In the genomic region with DNA sequence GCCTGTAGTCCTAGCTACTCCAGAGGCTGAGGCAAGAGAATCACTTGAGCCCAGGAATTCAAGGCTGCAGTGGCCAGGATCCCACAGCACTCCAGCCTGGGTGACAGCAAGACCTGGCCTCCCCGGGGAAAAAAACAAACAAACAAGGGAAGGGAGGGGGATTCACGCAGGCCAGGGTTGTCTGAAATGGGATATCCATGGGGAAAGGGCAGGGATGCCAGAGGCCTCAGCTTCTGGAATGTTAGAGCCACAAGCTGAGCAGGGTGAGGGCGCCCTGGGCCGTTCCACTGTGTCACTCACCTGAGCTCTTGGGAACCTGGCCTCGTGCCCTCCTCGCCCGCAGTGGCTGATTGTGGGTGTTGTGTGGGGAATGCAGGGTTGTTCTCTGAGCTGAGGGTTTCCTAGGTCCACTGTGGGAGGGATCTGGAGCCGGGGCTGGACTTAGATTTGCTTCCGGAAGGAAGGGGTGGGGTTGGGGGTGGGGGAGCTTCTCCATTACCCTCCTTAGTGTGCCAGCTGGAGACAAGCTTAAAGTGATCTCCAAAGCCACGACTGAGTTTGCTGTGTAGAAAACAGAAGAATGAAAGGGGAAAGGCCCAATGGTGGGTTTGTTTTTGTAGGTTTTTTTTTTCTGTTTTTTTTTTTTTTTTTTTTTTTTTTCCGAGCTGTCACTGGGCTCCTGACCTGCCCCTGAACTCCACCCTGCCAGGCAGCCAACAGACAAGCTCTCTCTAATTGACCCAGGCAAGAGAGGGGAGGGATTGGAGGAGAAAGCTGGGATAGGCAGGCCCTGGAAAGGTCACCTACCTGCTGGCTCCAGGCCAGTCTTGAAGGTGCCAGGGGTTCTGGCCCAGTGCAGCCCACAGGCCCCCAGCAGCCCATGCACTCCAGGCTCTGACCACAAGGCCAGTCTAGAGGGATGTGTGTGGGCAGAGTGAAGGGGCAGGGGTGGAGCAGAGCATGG, we compare ENCODE assay signal across 1 cellular context.
TF ChIP-seq lines count a peak whose summit lies in the region.

A gene (minus strand): TSS at position 414 of the 964 bp plus-strand sequence. CDS start 1,189 bp downstream, outside the sequence.

TF ChIP-seq in HepG2, 621 proteins besides CTCF, POLR2A, EP300 and RAD21 (continued from another document and continues in another):
- TF ChIP-seq, protein P1, sequence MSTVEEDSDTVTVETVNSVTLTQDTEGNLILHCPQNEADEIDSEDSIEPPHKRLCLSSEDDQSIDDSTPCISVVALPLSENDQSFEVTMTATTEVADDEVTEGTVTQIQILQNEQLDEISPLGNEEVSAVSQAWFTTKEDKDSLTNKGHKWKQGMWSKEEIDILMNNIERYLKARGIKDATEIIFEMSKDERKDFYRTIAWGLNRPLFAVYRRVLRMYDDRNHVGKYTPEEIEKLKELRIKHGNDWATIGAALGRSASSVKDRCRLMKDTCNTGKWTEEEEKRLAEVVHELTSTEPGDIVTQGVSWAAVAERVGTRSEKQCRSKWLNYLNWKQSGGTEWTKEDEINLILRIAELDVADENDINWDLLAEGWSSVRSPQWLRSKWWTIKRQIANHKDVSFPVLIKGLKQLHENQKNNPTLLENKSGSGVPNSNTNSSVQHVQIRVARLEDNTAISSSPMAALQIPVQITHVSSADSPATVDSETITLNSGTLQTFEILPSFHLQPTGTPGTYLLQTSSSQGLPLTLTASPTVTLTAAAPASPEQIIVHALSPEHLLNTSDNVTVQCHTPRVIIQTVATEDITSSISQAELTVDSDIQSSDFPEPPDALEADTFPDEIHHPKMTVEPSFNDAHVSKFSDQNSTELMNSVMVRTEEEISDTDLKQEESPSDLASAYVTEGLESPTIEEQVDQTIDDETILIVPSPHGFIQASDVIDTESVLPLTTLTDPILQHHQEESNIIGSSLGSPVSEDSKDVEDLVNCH (CRISPR knock-in tag; IDR thresholded peaks at IDR 0.05): no peak; the same call in 1 of the 2 replicates
- no peak for TF ChIP-seq RBM22 (optimal IDR thresholded peaks at IDR 0.05; ENCODE audit: low read length)
- TF ChIP-seq, protein P2, sequence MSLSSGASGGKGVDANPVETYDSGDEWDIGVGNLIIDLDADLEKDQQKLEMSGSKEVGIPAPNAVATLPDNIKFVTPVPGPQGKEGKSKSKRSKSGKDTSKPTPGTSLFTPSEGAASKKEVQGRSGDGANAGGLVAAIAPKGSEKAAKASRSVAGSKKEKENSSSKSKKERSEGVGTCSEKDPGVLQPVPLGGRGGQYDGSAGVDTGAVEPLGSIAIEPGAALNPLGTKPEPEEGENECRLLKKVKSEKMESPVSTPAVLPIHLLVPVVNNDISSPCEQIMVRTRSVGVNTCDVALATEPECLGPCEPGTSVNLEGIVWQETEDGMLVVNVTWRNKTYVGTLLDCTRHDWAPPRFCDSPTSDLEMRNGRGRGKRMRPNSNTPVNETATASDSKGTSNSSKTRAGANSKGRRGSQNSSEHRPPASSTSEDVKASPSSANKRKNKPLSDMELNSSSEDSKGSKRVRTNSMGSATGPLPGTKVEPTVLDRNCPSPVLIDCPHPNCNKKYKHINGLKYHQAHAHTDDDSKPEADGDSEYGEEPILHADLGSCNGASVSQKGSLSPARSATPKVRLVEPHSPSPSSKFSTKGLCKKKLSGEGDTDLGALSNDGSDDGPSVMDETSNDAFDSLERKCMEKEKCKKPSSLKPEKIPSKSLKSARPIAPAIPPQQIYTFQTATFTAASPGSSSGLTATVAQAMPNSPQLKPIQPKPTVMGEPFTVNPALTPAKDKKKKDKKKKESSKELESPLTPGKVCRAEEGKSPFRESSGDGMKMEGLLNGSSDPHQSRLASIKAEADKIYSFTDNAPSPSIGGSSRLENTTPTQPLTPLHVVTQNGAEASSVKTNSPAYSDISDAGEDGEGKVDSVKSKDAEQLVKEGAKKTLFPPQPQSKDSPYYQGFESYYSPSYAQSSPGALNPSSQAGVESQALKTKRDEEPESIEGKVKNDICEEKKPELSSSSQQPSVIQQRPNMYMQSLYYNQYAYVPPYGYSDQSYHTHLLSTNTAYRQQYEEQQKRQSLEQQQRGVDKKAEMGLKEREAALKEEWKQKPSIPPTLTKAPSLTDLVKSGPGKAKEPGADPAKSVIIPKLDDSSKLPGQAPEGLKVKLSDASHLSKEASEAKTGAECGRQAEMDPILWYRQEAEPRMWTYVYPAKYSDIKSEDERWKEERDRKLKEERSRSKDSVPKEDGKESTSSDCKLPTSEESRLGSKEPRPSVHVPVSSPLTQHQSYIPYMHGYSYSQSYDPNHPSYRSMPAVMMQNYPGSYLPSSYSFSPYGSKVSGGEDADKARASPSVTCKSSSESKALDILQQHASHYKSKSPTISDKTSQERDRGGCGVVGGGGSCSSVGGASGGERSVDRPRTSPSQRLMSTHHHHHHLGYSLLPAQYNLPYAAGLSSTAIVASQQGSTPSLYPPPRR (CRISPR knock-in tag; IDR thresholded peaks at IDR 0.05; ENCODE audit: borderline replicate concordance): 0 out of 2 replicates have a peak, but pooled peaks have one; percentile 38
- TF ChIP-seq NFRKB (IDR thresholded peaks at IDR 0.05): no peak
- peak; percentile 71 for TF ChIP-seq ZNF891 (CRISPR knock-in tag; IDR thresholded peaks at IDR 0.05)
- TF ChIP-seq HOXA9 (CRISPR knock-in tag; IDR thresholded peaks at IDR 0.05; ENCODE audit: borderline replicate concordance): no peak
- TF ChIP-seq, protein P3, sequence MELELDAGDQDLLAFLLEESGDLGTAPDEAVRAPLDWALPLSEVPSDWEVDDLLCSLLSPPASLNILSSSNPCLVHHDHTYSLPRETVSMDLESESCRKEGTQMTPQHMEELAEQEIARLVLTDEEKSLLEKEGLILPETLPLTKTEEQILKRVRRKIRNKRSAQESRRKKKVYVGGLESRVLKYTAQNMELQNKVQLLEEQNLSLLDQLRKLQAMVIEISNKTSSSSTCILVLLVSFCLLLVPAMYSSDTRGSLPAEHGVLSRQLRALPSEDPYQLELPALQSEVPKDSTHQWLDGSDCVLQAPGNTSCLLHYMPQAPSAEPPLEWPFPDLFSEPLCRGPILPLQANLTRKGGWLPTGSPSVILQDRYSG (CRISPR knock-in tag; IDR thresholded peaks at IDR 0.05): no peak
- TF ChIP-seq, protein P4, sequence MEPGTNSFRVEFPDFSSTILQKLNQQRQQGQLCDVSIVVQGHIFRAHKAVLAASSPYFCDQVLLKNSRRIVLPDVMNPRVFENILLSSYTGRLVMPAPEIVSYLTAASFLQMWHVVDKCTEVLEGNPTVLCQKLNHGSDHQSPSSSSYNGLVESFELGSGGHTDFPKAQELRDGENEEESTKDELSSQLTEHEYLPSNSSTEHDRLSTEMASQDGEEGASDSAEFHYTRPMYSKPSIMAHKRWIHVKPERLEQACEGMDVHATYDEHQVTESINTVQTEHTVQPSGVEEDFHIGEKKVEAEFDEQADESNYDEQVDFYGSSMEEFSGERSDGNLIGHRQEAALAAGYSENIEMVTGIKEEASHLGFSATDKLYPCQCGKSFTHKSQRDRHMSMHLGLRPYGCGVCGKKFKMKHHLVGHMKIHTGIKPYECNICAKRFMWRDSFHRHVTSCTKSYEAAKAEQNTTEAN (CRISPR knock-in tag; conservative IDR thresholded peaks at IDR 0.05): no peak
- TF ChIP-seq ZNF766 (CRISPR knock-in tag; IDR thresholded peaks at IDR 0.05; ENCODE audit: borderline replicate concordance): no peak; the same call in 1 of the 2 replicates
- TF ChIP-seq TCF7L2 (IDR thresholded peaks at IDR 0.05; ENCODE audit: low read depth, low read length): no peak
- TF ChIP-seq, protein P5, sequence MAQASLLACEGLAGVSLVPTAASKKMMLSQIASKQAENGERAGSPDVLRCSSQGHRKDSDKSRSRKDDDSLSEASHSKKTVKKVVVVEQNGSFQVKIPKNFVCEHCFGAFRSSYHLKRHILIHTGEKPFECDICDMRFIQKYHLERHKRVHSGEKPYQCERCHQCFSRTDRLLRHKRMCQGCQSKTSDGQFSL (CRISPR knock-in tag; IDR thresholded peaks at IDR 0.05): no peak; the same call in 1 of the 2 replicates
- TF ChIP-seq, protein P6, sequence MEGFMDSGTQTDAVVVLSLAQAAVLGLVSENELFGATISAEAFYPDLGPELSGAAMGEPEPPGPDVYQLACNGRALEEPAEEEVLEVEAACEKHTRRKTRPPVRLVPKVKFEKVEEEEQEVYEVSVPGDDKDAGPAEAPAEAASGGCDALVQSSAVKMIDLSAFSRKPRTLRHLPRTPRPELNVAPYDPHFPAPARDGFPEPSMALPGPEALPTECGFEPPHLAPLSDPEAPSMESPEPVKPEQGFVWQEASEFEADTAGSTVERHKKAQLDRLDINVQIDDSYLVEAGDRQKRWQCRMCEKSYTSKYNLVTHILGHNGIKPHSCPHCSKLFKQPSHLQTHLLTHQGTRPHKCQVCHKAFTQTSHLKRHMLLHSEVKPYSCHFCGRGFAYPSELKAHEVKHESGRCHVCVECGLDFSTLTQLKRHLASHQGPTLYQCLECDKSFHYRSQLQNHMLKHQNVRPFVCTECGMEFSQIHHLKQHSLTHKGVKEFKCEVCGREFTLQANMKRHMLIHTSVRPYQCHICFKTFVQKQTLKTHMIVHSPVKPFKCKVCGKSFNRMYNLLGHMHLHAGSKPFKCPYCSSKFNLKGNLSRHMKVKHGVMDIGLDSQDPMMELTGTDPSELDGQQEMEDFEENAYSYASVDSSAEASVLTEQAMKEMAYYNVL (CRISPR knock-in tag; IDR thresholded peaks at IDR 0.05; ENCODE audit: borderline replicate concordance): 0 out of 2 replicates have a peak, but pooled peaks have one; percentile 58
- no peak for TF ChIP-seq SATB2 (CRISPR knock-in tag; IDR thresholded peaks at IDR 0.05)
- peak; percentile 74; the same call in 1 of the 2 replicates for TF ChIP-seq ZNF550 (CRISPR knock-in tag; IDR thresholded peaks at IDR 0.05; ENCODE audit: borderline replicate concordance)
- TF ChIP-seq MXI1 (IDR thresholded peaks at IDR 0.05; ENCODE audit: borderline replicate concordance, low read depth, low read length): peak; percentile 56; the same call in 1 of the 3 replicates
- peak; percentile 12 for TF ChIP-seq YY1 (IDR thresholded peaks at IDR 0.05; ENCODE audit: insufficient read depth, insufficient replicate concordance, low read depth, low read length)
- 0 out of 2 replicates have a peak, but pooled peaks have one; percentile 23 for TF ChIP-seq ZNF101 (CRISPR knock-in tag; IDR thresholded peaks at IDR 0.05; ENCODE audit: borderline replicate concordance, low read depth)
- no peak for TF ChIP-seq CAMTA2 (CRISPR knock-in tag; IDR thresholded peaks at IDR 0.05; ENCODE audit: borderline replicate concordance)
- TF ChIP-seq GATAD2A (CRISPR knock-in tag; IDR thresholded peaks at IDR 0.05): peak; percentile 59
- 0 out of 2 replicates have a peak, but pooled peaks have one; percentile 46 for TF ChIP-seq ZKSCAN5 (CRISPR knock-in tag; IDR thresholded peaks at IDR 0.05)
- TF ChIP-seq, protein P7, sequence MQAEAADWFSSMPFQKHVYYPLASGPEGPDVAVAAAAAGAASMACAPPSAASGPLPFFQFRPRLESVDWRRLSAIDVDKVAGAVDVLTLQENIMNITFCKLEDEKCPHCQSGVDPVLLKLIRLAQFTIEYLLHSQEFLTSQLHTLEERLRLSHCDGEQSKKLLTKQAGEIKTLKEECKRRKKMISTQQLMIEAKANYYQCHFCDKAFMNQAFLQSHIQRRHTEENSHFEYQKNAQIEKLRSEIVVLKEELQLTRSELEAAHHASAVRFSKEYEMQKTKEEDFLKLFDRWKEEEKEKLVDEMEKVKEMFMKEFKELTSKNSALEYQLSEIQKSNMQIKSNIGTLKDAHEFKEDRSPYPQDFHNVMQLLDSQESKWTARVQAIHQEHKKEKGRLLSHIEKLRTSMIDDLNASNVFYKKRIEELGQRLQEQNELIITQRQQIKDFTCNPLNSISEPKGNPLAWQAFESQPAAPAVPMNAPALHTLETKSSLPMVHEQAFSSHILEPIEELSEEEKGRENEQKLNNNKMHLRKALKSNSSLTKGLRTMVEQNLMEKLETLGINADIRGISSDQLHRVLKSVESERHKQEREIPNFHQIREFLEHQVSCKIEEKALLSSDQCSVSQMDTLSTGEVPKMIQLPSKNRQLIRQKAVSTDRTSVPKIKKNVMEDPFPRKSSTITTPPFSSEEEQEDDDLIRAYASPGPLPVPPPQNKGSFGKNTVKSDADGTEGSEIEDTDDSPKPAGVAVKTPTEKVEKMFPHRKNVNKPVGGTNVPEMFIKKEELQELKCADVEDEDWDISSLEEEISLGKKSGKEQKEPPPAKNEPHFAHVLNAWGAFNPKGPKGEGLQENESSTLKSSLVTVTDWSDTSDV (CRISPR knock-in tag; IDR thresholded peaks at IDR 0.05): no peak; the same call in 1 of the 2 replicates
- 0 out of 2 replicates have a peak, but pooled peaks have one; percentile 18 for TF ChIP-seq ZKSCAN8 (CRISPR knock-in tag; IDR thresholded peaks at IDR 0.05; ENCODE audit: borderline replicate concordance)
- TF ChIP-seq KLF16 (CRISPR knock-in tag; IDR thresholded peaks at IDR 0.05): peak in 1 of 2 experiments; percentile 31; a peak in 1 of 4 replicates
- TF ChIP-seq ZNF577 (CRISPR knock-in tag; IDR thresholded peaks at IDR 0.05; ENCODE audit: borderline replicate concordance, low read depth): no peak
- no peak for TF ChIP-seq ARID2 (CRISPR knock-in tag; IDR thresholded peaks at IDR 0.05; ENCODE audit: borderline replicate concordance)
- TF ChIP-seq MAZ (IDR thresholded peaks at IDR 0.05; ENCODE audit: borderline replicate concordance, low read depth, low read length): peak; percentile 77; the same call in 1 of the 2 replicates
- TF ChIP-seq MAZ (CRISPR knock-in tag; IDR thresholded peaks at IDR 0.05; ENCODE audit: low read depth): 0 out of 2 replicates have a peak, but pooled peaks have one; percentile 26
- no peak for TF ChIP-seq PAF1 (CRISPR knock-in tag; IDR thresholded peaks at IDR 0.05)
- no peak for TF ChIP-seq NFIC (IDR thresholded peaks at IDR 0.05; ENCODE audit: low read length)
- TF ChIP-seq, protein P8, sequence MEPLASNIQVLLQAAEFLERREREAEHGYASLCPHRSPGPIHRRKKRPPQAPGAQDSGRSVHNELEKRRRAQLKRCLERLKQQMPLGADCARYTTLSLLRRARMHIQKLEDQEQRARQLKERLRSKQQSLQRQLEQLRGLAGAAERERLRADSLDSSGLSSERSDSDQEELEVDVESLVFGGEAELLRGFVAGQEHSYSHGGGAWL (CRISPR knock-in tag; IDR thresholded peaks at IDR 0.05): no peak; the same call in 1 of the 2 replicates
- TF ChIP-seq PHF20 (CRISPR knock-in tag; IDR thresholded peaks at IDR 0.05): peak; percentile 72; the same call in 1 of the 2 replicates
- TF ChIP-seq, protein P9, sequence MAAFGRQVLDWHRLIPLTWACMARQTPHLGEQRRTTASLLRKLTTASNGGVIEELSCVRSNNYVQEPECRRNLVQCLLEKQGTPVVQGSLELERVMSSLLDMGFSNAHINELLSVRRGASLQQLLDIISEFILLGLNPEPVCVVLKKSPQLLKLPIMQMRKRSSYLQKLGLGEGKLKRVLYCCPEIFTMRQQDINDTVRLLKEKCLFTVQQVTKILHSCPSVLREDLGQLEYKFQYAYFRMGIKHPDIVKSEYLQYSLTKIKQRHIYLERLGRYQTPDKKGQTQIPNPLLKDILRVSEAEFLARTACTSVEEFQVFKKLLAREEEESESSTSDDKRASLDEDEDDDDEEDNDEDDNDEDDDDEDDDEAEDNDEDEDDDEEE (CRISPR knock-in tag; IDR thresholded peaks at IDR 0.05): no peak
- TF ChIP-seq ZNF761 (CRISPR knock-in tag; conservative IDR thresholded peaks at IDR 0.05): no peak
- no peak for TF ChIP-seq ZBTB1 (CRISPR knock-in tag; IDR thresholded peaks at IDR 0.05; ENCODE audit: borderline replicate concordance)
- TF ChIP-seq KDM5A (IDR thresholded peaks at IDR 0.05; ENCODE audit: borderline replicate concordance, low read length): no peak
- no peak for TF ChIP-seq PAX8 (CRISPR knock-in tag; IDR thresholded peaks at IDR 0.05; ENCODE audit: borderline replicate concordance)
- peak; percentile 78 for TF ChIP-seq PTBP1 (IDR thresholded peaks at IDR 0.05; ENCODE audit: low read depth, low read length, poor library complexity, severe bottlenecking)
